19 cellular contexts compared by ENCODE assay signal in the genomic region with DNA sequence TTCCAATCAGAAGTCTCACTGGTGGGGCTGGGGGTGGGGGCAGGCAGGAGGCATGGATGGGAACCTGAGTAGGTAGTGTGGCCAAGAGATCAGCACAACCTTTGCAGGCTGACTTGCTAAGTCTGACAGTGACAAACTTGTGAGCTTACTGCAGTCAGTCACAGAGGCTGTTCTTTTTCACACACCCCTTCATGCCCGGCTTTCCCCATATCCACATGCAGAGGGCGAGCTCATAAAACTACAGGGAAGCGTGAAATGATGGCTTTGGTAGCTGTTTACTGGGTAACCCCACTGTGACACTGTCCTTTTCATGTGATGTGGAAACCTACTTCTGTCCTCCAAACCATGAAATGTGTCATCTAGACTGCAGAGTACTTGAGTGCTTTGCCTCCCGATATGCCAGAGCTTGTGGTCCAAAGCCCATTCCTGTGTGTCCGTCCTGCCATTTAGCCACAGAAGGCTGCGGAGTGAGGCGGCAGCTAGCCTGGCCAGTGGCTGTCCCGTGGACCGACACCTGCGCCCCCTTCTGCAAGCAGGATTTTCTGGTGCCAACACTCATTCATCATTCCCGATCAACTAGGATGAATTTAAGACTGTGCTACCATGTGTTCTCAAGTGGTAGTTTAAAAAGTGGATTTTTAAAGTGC.
"Had no signal": no experiment of that assay in that cellular context is flagged by ENCODE, and none has a peak within 500 bp of the region (broad histone marks: within the 10 kb centered on the region; RNA-seq: fewer than 3 reads in every experiment).

No MANE protein-coding gene starts in this region.

- DNase-seq: activated CD4-positive, alpha-beta T cell treated with anti-CD3 and anti-CD28 coated beads, Interleukin-2, amount 50 U/mL, for 48 hours; activated CD4-positive, CD25-positive, alpha-beta regulatory T cell treated with anti-CD3 and anti-CD28 coated beads, Interleukin-2, amount 50 U/mL, for 72 hours; activated CD8-positive, alpha-beta memory T cell treated with anti-CD3 and anti-CD28 coated beads, Interleukin-2, amount 10 ng/mL, durations not matched to agents 7 days and 5 days; activated effector memory CD4-positive, alpha-beta T cell treated with Interleukin-2 at 50 U/mL for 16 hours; activated T-cell treated with anti-CD3 and anti-CD28 coated beads, Interleukin-2, amount 50 U/mL, for 24 hours; amniotic stem cell; body of pancreas; cerebellar nuclear complex; dermis blood vessel endothelial cell; lower lobe of right lung; naive thymus-derived CD8-positive, alpha-beta T cell; occipital lobe; psoas muscle; stimulated activated CD4-positive, alpha-beta T cell treated with anti-CD3 and anti-CD28 coated beads, Interleukin-12 subunit alpha, Interleukin-12 subunit beta, amount 100 ng/mL, for 4 hours; stimulated activated naive CD4-positive, alpha-beta T cell; T-helper 2 cell had no signal

- H3K27ac ChIP-seq: body of pancreas, esophagus muscularis mucosa, lower lobe of right lung, psoas muscle, upper lobe of left lung had no signal

- H3K27ac Mint-ChIP-seq: activated CD8-positive, alpha-beta memory T cell treated with anti-CD3 and anti-CD28 coated beads, Interleukin-2, amount 10 ng/mL, durations not matched to agents 7 days and 5 days; activated naive CD4-positive, alpha-beta T cell treated with anti-CD3 and anti-CD28 coated beads, Interleukin-2, amount 50 U/mL, for 24 hours had no signal

- ATAC-seq: activated CD8-positive, alpha-beta memory T cell treated with anti-CD3 and anti-CD28 coated beads, Interleukin-2, amount 10 ng/mL, durations not matched to agents 7 days and 5 days; body of pancreas; lower lobe of right lung; naive thymus-derived CD8-positive, alpha-beta T cell; psoas muscle had no signal

- H3K4me1 ChIP-seq: body of pancreas, esophagus muscularis mucosa, lower lobe of right lung, psoas muscle, upper lobe of left lung had no signal

- H3K9me3 Mint-ChIP-seq: activated naive CD4-positive, alpha-beta T cell treated with anti-CD3 and anti-CD28 coated beads, Interleukin-2, amount 50 U/mL, for 24 hours; activated T-cell treated with anti-CD3 and anti-CD28 coated beads, Interleukin-2, amount 50 U/mL, for 24 hours; naive thymus-derived CD8-positive, alpha-beta T cell had no signal

- H3K4me3 ChIP-seq: body of pancreas, esophagus muscularis mucosa, lower lobe of right lung, psoas muscle, upper lobe of left lung had no signal

- H3K27me3 ChIP-seq: body of pancreas, esophagus muscularis mucosa, upper lobe of left lung had no signal

- H3K27me3 Mint-ChIP-seq: activated CD8-positive, alpha-beta memory T cell treated with anti-CD3 and anti-CD28 coated beads, Interleukin-2, amount 10 ng/mL, durations not matched to agents 7 days and 5 days; activated naive CD4-positive, alpha-beta T cell treated with anti-CD3 and anti-CD28 coated beads, Interleukin-2, amount 50 U/mL, for 24 hours; activated T-cell treated with anti-CD3 and anti-CD28 coated beads, Interleukin-2, amount 50 U/mL, for 24 hours; naive thymus-derived CD8-positive, alpha-beta T cell had no signal

- H3K4me3 Mint-ChIP-seq: activated CD8-positive, alpha-beta memory T cell treated with anti-CD3 and anti-CD28 coated beads, Interleukin-2, amount 10 ng/mL, durations not matched to agents 7 days and 5 days; activated naive CD4-positive, alpha-beta T cell treated with anti-CD3 and anti-CD28 coated beads, Interleukin-2, amount 50 U/mL, for 24 hours; activated T-cell treated with anti-CD3 and anti-CD28 coated beads, Interleukin-2, amount 50 U/mL, for 24 hours; naive thymus-derived CD8-positive, alpha-beta T cell had no signal

- H3K9me3 ChIP-seq: body of pancreas, esophagus muscularis mucosa, lower lobe of right lung, psoas muscle, upper lobe of left lung had no signal
